In the genomic region with DNA sequence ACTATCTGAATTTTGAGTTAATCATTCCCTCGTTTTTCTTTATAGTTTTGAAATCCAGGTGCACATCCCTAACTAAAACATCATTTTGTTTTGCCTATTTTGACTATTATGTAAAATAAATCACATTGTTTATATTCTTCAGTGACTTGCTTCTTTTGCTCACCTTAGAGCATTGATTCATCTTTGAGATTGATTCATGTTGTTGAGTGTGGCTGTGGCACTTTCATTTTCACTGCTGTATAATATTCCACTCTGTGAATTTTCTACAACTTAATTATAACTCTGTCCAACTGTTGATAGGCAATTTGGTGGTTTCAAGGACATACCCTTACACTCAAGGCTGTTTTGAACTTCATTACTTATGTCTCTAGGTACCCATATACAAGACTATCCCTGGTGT, we compare ENCODE assay signal across 9 cellular contexts. TPM values are rescaled to one million over a fixed set of nuclear protein-coding genes. Genes with fewer than 3 reads are reported as not detected.
"Had no signal": no experiment of that assay in that cellular context is flagged by ENCODE, and none has a peak within 500 bp of the region (broad histone marks: within the 10 kb centered on the region; RNA-seq: fewer than 3 reads in every experiment).

No MANE protein-coding gene starts in this region.

- ATAC-seq: HepG2 had no signal

- H3K4me1 Mint-ChIP-seq: IgD-negative memory B cell had no signal

- H3K9ac ChIP-seq: KMS-11 had no signal

- H3K4me2 ChIP-seq: KMS-11 had no signal

- H3K27ac ChIP-seq: HL-60, KMS-11 had no signal

- H3K27ac Mint-ChIP-seq: IgD-negative memory B cell had no signal

- FAIRE-seq: HepG2, HTR-8/SVneo had no signal

- DNase-seq: IMR-90, KBM-7, KG1 had no signal

- H3K4me3 Mint-ChIP-seq: IgD-negative memory B cell had no signal

RNA-seq across cellular contexts. Expression of gene NKX2-5, which starts 12.5 kb away (rescaled TPM):
- total RNA-seq: HT-29, IMR-90 had no signal
- polyA plus RNA-seq: IgD-negative memory B cell, IMR-90 had no signal
